ENCODE assay signal across 1 cellular context in genomic region chr2:160406591-160407392, GRCh38.
TF ChIP-seq lines count a peak whose summit lies in the region.

No MANE protein-coding gene starts in this region.

TF ChIP-seq in HepG2, 621 proteins besides CTCF, POLR2A, EP300 and RAD21 (continued from another document and continues in another):
- TF ChIP-seq AHDC1 (CRISPR knock-in tag; IDR thresholded peaks at IDR 0.05; ENCODE audit: borderline replicate concordance) (no peak), ARNTL (CRISPR knock-in tag; IDR thresholded peaks at IDR 0.05) (no peak), ZBTB7A (CRISPR knock-in tag; IDR thresholded peaks at IDR 0.05) (0 out of 2 replicates have a peak, but pooled peaks have one; percentile 30), ELF4 (CRISPR knock-in tag; IDR thresholded peaks at IDR 0.05; ENCODE audit: borderline replicate concordance) (no peak), HNRNPLL (IDR thresholded peaks at IDR 0.05; ENCODE audit: low read depth, low read length, poor library complexity, severe bottlenecking) (no peak), ZNF275 (CRISPR knock-in tag; IDR thresholded peaks at IDR 0.05; ENCODE audit: borderline replicate concordance) (no peak), CAMTA2 (CRISPR knock-in tag; IDR thresholded peaks at IDR 0.05; ENCODE audit: borderline replicate concordance) (no peak), MED8 (CRISPR knock-in tag; IDR thresholded peaks at IDR 0.05; ENCODE audit: insufficient replicate concordance) (no peak), TSC22D2 (CRISPR knock-in tag; IDR thresholded peaks at IDR 0.05; ENCODE audit: borderline replicate concordance) (no peak), PITX1 (CRISPR knock-in tag; IDR thresholded peaks at IDR 0.05) (no peak), ZNF652 (CRISPR knock-in tag; IDR thresholded peaks at IDR 0.05; ENCODE audit: borderline replicate concordance, low read depth) (no peak), AKNA (CRISPR knock-in tag; IDR thresholded peaks at IDR 0.05; ENCODE audit: borderline replicate concordance) (no peak), FOXP1 (IDR thresholded peaks at IDR 0.05) (no peak), FOXP1 (CRISPR knock-in tag; IDR thresholded peaks at IDR 0.05) (no peak), ZUFSP (CRISPR knock-in tag; IDR thresholded peaks at IDR 0.05; ENCODE audit: borderline replicate concordance) (no peak), BRCA1 (CRISPR knock-in tag; IDR thresholded peaks at IDR 0.05) (no peak), HDAC6 (IDR thresholded peaks at IDR 0.05; ENCODE audit: low read depth, low read length) (no peak), ZBTB21 (CRISPR knock-in tag; IDR thresholded peaks at IDR 0.05) (no peak), ETV5 (CRISPR knock-in tag; IDR thresholded peaks at IDR 0.05; ENCODE audit: borderline replicate concordance) (no peak), ZBTB1 (CRISPR knock-in tag; IDR thresholded peaks at IDR 0.05; ENCODE audit: borderline replicate concordance) (no peak), SCMH1 (CRISPR knock-in tag; IDR thresholded peaks at IDR 0.05; ENCODE audit: borderline replicate concordance) (no peak), HHEX (CRISPR knock-in tag; IDR thresholded peaks at IDR 0.05) (no peak), ZBTB34 (CRISPR knock-in tag; IDR thresholded peaks at IDR 0.05) (no peak), SMAD9 (CRISPR knock-in tag; IDR thresholded peaks at IDR 0.05) (no peak), GLMP (CRISPR knock-in tag; IDR thresholded peaks at IDR 0.05; ENCODE audit: borderline replicate concordance) (no peak), DPF2 (CRISPR knock-in tag; IDR thresholded peaks at IDR 0.05; ENCODE audit: borderline replicate concordance, low read depth) (no peak), GATA4 (IDR thresholded peaks at IDR 0.05; ENCODE audit: borderline replicate concordance, low read depth) (no peak), ATF7-NPFF (CRISPR knock-in tag; IDR thresholded peaks at IDR 0.05; ENCODE audit: low read depth) (no peak; the same call in 1 of the 2 replicates), MZF1 (CRISPR knock-in tag; IDR thresholded peaks at IDR 0.05; ENCODE audit: borderline replicate concordance) (no peak), KMT2B (CRISPR knock-in tag; IDR thresholded peaks at IDR 0.05) (peak; percentile 71), NPAS2 (CRISPR knock-in tag; IDR thresholded peaks at IDR 0.05; ENCODE audit: borderline replicate concordance) (no peak), NR2F2 (IDR thresholded peaks at IDR 0.05; ENCODE audit: borderline replicate concordance, low read depth) (no peak), HMGXB3 (CRISPR knock-in tag; IDR thresholded peaks at IDR 0.05; ENCODE audit: borderline replicate concordance) (no peak), SMARCE1 (IDR thresholded peaks at IDR 0.05; ENCODE audit: borderline replicate concordance) (no peak), SOX13 (IDR thresholded peaks at IDR 0.05) (no peak), SOX13 (CRISPR knock-in tag; conservative IDR thresholded peaks at IDR 0.05 in 1 of 2, IDR thresholded peaks at IDR 0.05 in 1 of 2) (no peak), ZNF431 (CRISPR knock-in tag; IDR thresholded peaks at IDR 0.05; ENCODE audit: borderline replicate concordance, low read depth) (no peak), TAF1 (CRISPR knock-in tag; IDR thresholded peaks at IDR 0.05) (no peak), SNAI1 (CRISPR knock-in tag; IDR thresholded peaks at IDR 0.05; ENCODE audit: borderline replicate concordance) (no peak), ARID3A (IDR thresholded peaks at IDR 0.05; ENCODE audit: low read depth, low read length) (no peak)
